Comparison of ENCODE assay signal across 7 cellular contexts in the genomic region with DNA sequence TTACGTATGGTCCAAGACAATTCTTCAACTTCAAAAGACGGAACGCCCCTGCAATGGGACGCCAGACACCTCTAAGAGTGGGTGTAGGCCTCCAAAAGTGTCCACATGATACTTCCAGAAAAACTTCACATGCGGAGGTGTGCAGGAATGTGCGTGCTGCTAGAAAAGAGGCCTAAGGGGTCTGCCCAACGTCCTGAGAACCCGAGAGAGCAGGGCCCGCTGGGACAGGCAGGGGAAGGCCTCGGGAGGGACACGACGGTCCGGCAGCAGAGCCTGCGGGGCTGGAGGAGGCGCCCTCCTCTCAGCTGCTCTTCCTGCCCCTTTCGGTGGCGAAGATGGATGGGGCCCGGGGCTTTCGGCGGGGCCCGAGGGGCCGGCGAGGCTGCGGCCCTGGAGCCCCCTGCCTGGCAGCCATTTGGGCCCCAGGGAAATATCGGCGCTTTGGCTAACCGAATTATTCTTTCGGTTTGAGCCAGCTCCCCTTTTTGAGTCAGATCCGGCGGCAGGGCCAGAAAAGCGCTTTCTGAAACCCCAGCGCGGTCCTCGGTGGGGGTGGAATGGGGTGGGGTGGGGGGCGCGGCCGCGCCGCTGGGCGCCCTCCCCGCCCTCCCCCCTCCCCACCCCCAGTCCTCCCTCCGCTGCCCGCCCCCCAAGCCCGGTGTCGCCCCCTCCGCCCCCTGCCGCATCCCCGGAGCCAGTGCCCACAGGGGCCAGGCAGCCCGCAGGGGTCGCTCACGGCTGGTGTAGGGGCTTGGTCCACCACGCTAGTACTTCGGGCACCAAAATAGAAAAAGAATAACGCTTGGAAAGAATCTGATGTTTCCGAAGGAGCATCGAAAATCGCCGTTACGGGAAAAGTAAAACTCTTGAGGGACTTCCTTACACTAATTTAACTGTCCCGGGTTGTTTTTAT. TPM values are rescaled to one million over a fixed set of nuclear protein-coding genes. Genes with fewer than 3 reads are reported as not detected.
DNase-seq lines count a peak whose midpoint lies in the region; ATAC-seq, FAIRE-seq and TF ChIP-seq lines count a peak whose summit lies in the region.

No MANE protein-coding gene starts in this region.

- H3K9me3 Mint-ChIP-seq in astrocyte (ENCODE audit: unreplicated experiment) = peaks cover 3% of the 10 kb centered on the region

- intact Hi-C loops in left lung (cut with DNase I) = no loop called here

- no peaks in the 10 kb centered on the region for H3K79me2 ChIP-seq in astrocyte (ENCODE audit: insufficient read depth, low read length)

- DNase-seq in RWPE2 (ENCODE audit: low spot score) (peak; percentile 47), astrocyte (ENCODE audit: low read depth) (no peak), left lung (peak in 1 of 2 donors; percentile 75), NCI-H345 (lab: John Stamatoyannopoulos, UW) (no peak)
- peak; percentile 66 to 71 for DNase-seq in stimulated activated CD8-positive, alpha-beta memory T cell treated with anti-CD3 and anti-CD28 coated beads, Interleukin-15, amount 100 ng/mL, for 48 hours (ENCODE audit: low read depth in 2 of 2)

- H3K9me3 ChIP-seq in RWPE2 (ENCODE audit: severe bottlenecking) (no peaks in the 10 kb centered on the region), astrocyte (ENCODE audit: insufficient read depth, low read depth, low read length) (no peaks in the 10 kb centered on the region), left lung (no peaks in the 10 kb centered on the region)

- H3K4me2 ChIP-seq in astrocyte (ENCODE audit: low read length) = peak overlapping the region; percentile 91

- H2AFZ ChIP-seq in astrocyte (ENCODE audit: low read depth, low read length) = peak overlapping the region; percentile 82

- FAIRE-seq in astrocyte (lab: Jason Lieb, UNC) = no peak

- H3K27me3 ChIP-seq in RWPE2 (ENCODE audit: insufficient read depth, poor library complexity, severe bottlenecking) (no peaks in the 10 kb centered on the region), astrocyte (ENCODE audit: insufficient read depth, low read length) (peaks cover 6% of the 10 kb centered on the region), left lung (no peaks in the 10 kb centered on the region)

- H3K4me3 ChIP-seq in RWPE2 (ENCODE audit: severe bottlenecking) (peak overlapping the region; percentile 18), astrocyte (ENCODE audit: insufficient read depth, low read depth, low read length) (peak overlapping the region; percentile 60), left lung (peak overlapping the region; percentile 36 to 51)

- no peak overlapping the region for H3K27ac ChIP-seq in RWPE2 (ENCODE audit: poor library complexity, severe bottlenecking)
- peak overlapping the region; percentile 64 for H3K27ac ChIP-seq in astrocyte (ENCODE audit: low read depth, low read length)
- H3K27ac ChIP-seq in left lung = peak overlapping the region; percentile 80 to 87

- H3K4me1 Mint-ChIP-seq in astrocyte (ENCODE audit: low read depth, unreplicated experiment) = peaks cover 10% of the 10 kb centered on the region

- TF ChIP-seq CTCF in RWPE2 (IDR thresholded peaks at IDR 0.05; ENCODE audit: poor library complexity, severe bottlenecking) (peak; percentile 18), astrocyte (IDR thresholded peaks at IDR 0.05; ENCODE audit: insufficient read depth, low read depth, low read length) (no peak), left lung (IDR thresholded peaks at IDR 0.05) (peak in 1 of 2 donors; percentile 6)

- ATAC-seq in GM19351 (IDR thresholded peaks at IDR 0.05; ENCODE audit: unreplicated experiment) = peak; percentile 41
- no peak for ATAC-seq in RWPE2 (ENCODE audit: low read depth)
- ATAC-seq in left lung = peak; percentile 5
- ATAC-seq in GM18519 (IDR thresholded peaks at IDR 0.05; ENCODE audit: low FRiP score, unreplicated experiment) = no peak

- H3K27ac Mint-ChIP-seq in astrocyte (ENCODE audit: unreplicated experiment) = peak overlapping the region; percentile 53

- H3K36me3 ChIP-seq in RWPE2 (ENCODE audit: low read depth) = no peaks in the 10 kb centered on the region
- H3K36me3 ChIP-seq in astrocyte (ENCODE audit: insufficient read depth, low read length) = no peaks in the 10 kb centered on the region
- H3K36me3 ChIP-seq in left lung = no peaks in the 10 kb centered on the region

- H3K4me1 ChIP-seq in RWPE2 (ENCODE audit: insufficient read depth, poor library complexity, severe bottlenecking) (peaks cover 5% of the 10 kb centered on the region), astrocyte (ENCODE audit: insufficient read depth, low read length) (peaks cover 34% of the 10 kb centered on the region), left lung (peaks cover 15 to 56% of the 10 kb centered on the region in 2 donors)

- peak overlapping the region; percentile 83 for H3K9ac ChIP-seq in astrocyte (ENCODE audit: low read length)

- H3K27me3 Mint-ChIP-seq in astrocyte (ENCODE audit: low read depth, unreplicated experiment) = peaks cover 26% of the 10 kb centered on the region

- H3K4me3 Mint-ChIP-seq in astrocyte (ENCODE audit: unreplicated experiment) = peak overlapping the region; percentile 45

- no peaks in the 10 kb centered on the region for H3K36me3 Mint-ChIP-seq in astrocyte (ENCODE audit: low read depth, unreplicated experiment)

- no peaks in the 10 kb centered on the region for H4K20me1 ChIP-seq in astrocyte (ENCODE audit: insufficient read depth, low read length)

RNA-seq across cellular contexts. Expression of a gene that starts 9.2 kb away (rescaled TPM):
- total RNA-seq in astrocyte = 11.3 and 11.8 TPM in 2 replicates
- total RNA-seq in left lung = 10 to 100 TPM; 17.4 to 30.9 TPM

RNA-seq across cellular contexts. Expression of a gene that starts 22.2 kb away (rescaled TPM):
- total RNA-seq in astrocyte = 0.34 and 0.38 TPM in 2 replicates
- total RNA-seq in left lung = under 1 TPM; 0.18 to 0.23 TPM

Comparison
In these comparisons a context has a peak if more than half of its experiments do, and no peak if none do; other contexts are left out.
1. ATAC-seq: peak in GM19351 (single experiment) and left lung (single experiment); none in RWPE2 (single experiment) and GM18519 (single experiment).
2. DNase-seq: peak in RWPE2 (single experiment) and stimulated activated CD8-positive, alpha-beta memory T cell treated with anti-CD3 and anti-CD28 coated beads, Interleukin-15, amount 100 ng/mL, for 48 hours (2 of 2); none in astrocyte (single experiment) and NCI-H345 (single experiment).
3. Peak in every context shown above with its lines, with median percentiles within 50 percentile points of each other: H3K4me3 ChIP-seq.